ENCODE assay signal across 15 cellular contexts in the genomic region with DNA sequence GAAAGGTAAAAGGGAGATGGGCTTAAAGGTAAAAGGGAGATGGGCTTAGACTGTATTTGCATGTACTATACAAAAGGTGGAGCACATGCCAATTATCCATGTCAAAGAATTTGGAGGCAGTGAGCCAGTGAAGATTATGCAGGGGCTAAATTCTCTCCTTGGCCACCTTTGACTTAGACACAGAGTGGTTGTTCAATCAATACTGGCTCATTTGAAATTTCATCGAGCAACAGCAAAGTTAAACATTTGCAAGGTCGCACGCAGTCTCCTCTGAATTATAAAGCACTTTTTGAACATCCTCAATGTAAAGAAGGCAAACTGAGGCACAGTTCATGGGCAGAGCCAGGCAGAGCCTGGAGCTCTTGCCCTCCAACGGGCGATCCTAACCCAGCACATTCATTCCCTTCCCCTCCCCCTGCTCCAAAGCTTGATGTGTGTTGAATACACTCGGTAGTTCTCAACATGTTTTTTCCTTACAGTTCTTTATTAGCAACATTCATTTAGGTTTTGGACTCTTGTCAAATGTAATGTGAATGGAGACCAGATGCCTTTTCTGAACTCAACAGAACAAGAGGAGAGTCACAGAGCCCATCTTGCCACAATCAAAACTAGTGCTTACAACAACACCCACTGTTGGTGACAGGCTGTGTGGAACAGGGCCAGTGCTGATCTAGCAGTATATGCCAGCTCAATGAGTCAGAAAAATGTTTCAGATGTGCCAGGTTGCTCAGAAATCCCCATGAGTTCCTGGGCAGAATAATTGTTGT.
DNase-seq lines count a peak whose midpoint lies in the region; ATAC-seq, FAIRE-seq and TF ChIP-seq lines count a peak whose summit lies in the region.
"Had no signal": no experiment of that assay in that cellular context is flagged by ENCODE, and none has a peak within 500 bp of the region (broad histone marks: within the 10 kb centered on the region; RNA-seq: fewer than 3 reads in every experiment).

No MANE protein-coding gene starts in this region.

- peak; percentile 2 for DNase-seq in stimulated activated CD4-positive, alpha-beta T cell treated with anti-CD3 and anti-CD28 coated beads, Interleukin-1b, Interleukin-23, amount 100 ng/mL, for 48 hours
- no peak for DNase-seq in stimulated activated CD4-positive, alpha-beta T cell treated with anti-CD3 and anti-CD28 coated beads, Interleukin-2, amount 100 ng/mL, for 24 hours
- DNase-seq in bronchial epithelial cell (ENCODE audit: low read depth) (peak; percentile 49), left lobe of liver (ENCODE audit: low spot score) (peak; percentile 48), NCI-H2227 treated with DMSO at 0.1 percent for 48 hours (lab: John Stamatoyannopoulos, UW) (no peak), cerebellar nuclear complex (lab: John Stamatoyannopoulos, UW) (no peak), coronary artery (ENCODE audit: low spot score) (no peak)
- DNase-seq: foreskin melanocyte, GDM1, Kasumi-1, NCI-H774 had no signal

- FAIRE-seq in bronchial epithelial cell (lab: Jason Lieb, UNC): no peak

- ATAC-seq in left lobe of liver (peak; percentile 82), HG02870 (IDR thresholded peaks at IDR 0.05; ENCODE audit: unreplicated experiment) (no peak)

- no peak overlapping the region for H3K27ac ChIP-seq in coronary artery
- H3K27ac ChIP-seq: vagina had no signal

- H3K36me3 ChIP-seq in bronchial epithelial cell (ENCODE audit: control insufficient read depth, insufficient read depth, low read length): no peaks in the 10 kb centered on the region
- H3K36me3 ChIP-seq: breast epithelium, vagina had no signal

- no peak overlapping the region for H3K4me3 ChIP-seq in bronchial epithelial cell (ENCODE audit: low read depth, low read length)
- H3K4me3 ChIP-seq in coronary artery: no peak overlapping the region
- H3K4me3 ChIP-seq: breast epithelium, lung, vagina had no signal

- TF ChIP-seq CTCF in bronchial epithelial cell (IDR thresholded peaks at IDR 0.05; ENCODE audit: insufficient read depth, low read length, severe bottlenecking): no peak
- TF ChIP-seq CTCF in coronary artery (IDR thresholded peaks at IDR 0.05): no peak

- H3K27me3 ChIP-seq in bronchial epithelial cell (ENCODE audit: control insufficient read depth, insufficient read depth, low read length): no peaks in the 10 kb centered on the region
- H3K27me3 ChIP-seq: breast epithelium, vagina had no signal

Comparison
In these comparisons a context has a peak if more than half of its experiments do, and no peak if none do; other contexts are left out.
1. DNase-seq: peak in stimulated activated CD4-positive, alpha-beta T cell treated with anti-CD3 and anti-CD28 coated beads, Interleukin-1b, Interleukin-23, amount 100 ng/mL, for 48 hours (single experiment), bronchial epithelial cell (single experiment) and left lobe of liver (single experiment); none in stimulated activated CD4-positive, alpha-beta T cell treated with anti-CD3 and anti-CD28 coated beads, Interleukin-2, amount 100 ng/mL, for 24 hours (0 of 2), NCI-H2227 treated with DMSO at 0.1 percent for 48 hours (single experiment), cerebellar nuclear complex (0 of 2) and coronary artery (single experiment).